In genomic region chr2:230520875-230521155, GRCh38 we compare ENCODE assay signal across 1 cellular context.
A peak's percentile ranks its signal among the peaks of the same experiment; 100 is the strongest.
TF ChIP-seq lines count a peak whose summit lies in the region.

No MANE protein-coding gene starts in this region.

TF ChIP-seq in IMR-90, 13 proteins besides CTCF, POLR2A, EP300 and RAD21:
- TF ChIP-seq CEBPB (IDR thresholded peaks at IDR 0.05; ENCODE audit: low read depth, low read length) (peak; percentile 87), FOS (IDR thresholded peaks at IDR 0.05; ENCODE audit: low read depth, low read length) (no peak)
